In the genomic region with DNA sequence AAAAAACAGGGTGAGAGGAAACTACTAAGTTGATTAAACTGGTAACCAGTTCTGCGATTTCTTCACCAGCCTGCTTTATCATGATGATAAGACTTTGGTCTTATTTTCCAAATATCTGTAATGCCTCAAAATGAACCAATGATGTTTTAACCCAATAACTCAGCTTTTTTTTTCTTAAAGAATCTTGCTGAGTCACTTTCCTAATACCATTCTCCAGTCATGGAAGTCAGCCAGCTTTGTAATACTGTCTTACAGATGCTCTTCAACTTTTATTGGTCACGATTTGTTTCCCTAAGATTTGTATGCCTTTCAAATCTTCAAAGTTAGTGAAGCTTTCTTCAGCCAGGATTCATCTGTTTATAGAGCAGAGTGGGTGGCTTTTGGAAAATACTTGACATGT, we compare ENCODE assay signal across 2 cellular contexts.
TF ChIP-seq lines count a peak whose summit lies in the region.

No MANE protein-coding gene starts in this region.

TF ChIP-seq in HEK293, 187 proteins besides CTCF, POLR2A, EP300 and RAD21 (continued from another document):
- TF ChIP-seq, protein P1, sequence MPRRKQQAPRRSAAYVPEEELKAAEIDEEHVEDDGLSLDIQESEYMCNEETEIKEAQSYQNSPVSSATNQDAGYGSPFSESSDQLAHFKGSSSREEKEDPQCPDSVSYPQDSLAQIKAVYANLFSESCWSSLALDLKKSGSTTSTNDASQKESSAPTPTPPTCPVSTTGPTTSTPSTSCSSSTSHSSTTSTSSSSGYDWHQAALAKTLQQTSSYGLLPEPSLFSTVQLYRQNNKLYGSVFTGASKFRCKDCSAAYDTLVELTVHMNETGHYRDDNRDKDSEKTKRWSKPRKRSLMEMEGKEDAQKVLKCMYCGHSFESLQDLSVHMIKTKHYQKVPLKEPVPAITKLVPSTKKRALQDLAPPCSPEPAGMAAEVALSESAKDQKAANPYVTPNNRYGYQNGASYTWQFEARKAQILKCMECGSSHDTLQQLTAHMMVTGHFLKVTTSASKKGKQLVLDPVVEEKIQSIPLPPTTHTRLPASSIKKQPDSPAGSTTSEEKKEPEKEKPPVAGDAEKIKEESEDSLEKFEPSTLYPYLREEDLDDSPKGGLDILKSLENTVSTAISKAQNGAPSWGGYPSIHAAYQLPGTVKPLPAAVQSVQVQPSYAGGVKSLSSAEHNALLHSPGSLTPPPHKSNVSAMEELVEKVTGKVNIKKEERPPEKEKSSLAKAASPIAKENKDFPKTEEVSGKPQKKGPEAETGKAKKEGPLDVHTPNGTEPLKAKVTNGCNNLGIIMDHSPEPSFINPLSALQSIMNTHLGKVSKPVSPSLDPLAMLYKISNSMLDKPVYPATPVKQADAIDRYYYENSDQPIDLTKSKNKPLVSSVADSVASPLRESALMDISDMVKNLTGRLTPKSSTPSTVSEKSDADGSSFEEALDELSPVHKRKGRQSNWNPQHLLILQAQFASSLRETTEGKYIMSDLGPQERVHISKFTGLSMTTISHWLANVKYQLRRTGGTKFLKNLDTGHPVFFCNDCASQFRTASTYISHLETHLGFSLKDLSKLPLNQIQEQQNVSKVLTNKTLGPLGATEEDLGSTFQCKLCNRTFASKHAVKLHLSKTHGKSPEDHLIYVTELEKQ (tag by site-specific recombination; IDR thresholded peaks at IDR 0.05; ENCODE audit: borderline replicate concordance) = no peak
- TF ChIP-seq SALL2 (tag by site-specific recombination; IDR thresholded peaks at IDR 0.05; ENCODE audit: borderline replicate concordance) (no peak), ZNF354C (tag by site-specific recombination; IDR thresholded peaks at IDR 0.05; ENCODE audit: borderline replicate concordance, low read depth) (no peak), ZNF510 (tag by site-specific recombination; IDR thresholded peaks at IDR 0.05; ENCODE audit: insufficient replicate concordance) (peak; percentile 92), SP3 (tag by site-specific recombination; IDR thresholded peaks at IDR 0.05) (no peak), ZNF473 (tag by site-specific recombination; IDR thresholded peaks at IDR 0.05) (no peak), ZNF146 (tag by site-specific recombination; IDR thresholded peaks at IDR 0.05) (no peak), RBAK (tag by site-specific recombination; IDR thresholded peaks at IDR 0.05) (no peak)

TF ChIP-seq in K562, 482 proteins besides CTCF, POLR2A, EP300 and RAD21 (continued from another document):
- TF ChIP-seq ZNF57 (CRISPR knock-in tag; IDR thresholded peaks at IDR 0.05) = no peak
TF ChIP-seq in K562: peak in this region for 3.
